ENCODE assay signal across 1 cellular context in the genomic region with DNA sequence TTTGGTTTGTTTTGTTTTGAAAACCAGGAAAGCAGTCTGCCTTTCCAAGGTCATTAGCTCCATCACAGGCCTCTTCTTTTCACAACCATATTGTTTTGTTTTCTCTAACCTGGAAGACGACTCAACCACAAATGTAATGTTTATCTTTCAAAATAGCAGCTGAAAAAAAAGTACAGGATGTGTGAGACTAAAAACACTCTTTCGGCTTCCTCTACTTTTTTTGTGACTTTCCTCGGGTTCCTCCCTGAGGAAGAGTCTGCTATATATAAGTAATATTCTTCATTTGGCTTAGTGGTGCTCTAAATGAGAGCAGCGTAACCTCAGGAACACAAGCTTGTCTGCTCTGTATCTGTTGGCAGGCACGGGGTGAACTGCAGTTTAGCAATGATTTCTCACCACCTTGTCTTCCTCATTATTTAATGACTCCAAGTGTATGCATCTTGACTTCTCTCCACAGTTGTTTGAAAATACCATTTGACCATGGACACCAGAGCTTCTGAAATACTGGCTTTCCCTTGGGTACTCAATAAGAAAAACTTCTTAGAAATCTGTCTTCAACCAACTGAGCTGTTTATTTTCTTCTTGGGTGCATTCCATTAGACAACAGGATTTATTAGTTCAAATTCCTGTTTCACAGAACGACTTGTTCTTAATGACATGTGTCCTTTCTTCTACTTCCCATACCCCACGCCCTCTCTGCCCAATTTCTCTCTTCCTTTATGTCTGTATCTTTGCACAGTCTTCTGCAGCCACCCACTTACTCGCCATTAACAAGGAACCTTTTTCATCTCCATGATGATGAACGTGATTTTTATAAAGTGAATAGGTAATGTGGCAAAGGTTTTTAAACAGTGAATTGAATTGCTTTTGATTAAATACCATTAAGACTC.
TF ChIP-seq lines count a peak whose summit lies in the region.

No MANE protein-coding gene starts in this region.

TF ChIP-seq in SK-N-SH treated with all-trans-retinoic acid at 6 μM for 48 hours, 23 proteins besides CTCF, POLR2A, EP300 and RAD21 (continued from another document):
- TF ChIP-seq, protein P1, sequence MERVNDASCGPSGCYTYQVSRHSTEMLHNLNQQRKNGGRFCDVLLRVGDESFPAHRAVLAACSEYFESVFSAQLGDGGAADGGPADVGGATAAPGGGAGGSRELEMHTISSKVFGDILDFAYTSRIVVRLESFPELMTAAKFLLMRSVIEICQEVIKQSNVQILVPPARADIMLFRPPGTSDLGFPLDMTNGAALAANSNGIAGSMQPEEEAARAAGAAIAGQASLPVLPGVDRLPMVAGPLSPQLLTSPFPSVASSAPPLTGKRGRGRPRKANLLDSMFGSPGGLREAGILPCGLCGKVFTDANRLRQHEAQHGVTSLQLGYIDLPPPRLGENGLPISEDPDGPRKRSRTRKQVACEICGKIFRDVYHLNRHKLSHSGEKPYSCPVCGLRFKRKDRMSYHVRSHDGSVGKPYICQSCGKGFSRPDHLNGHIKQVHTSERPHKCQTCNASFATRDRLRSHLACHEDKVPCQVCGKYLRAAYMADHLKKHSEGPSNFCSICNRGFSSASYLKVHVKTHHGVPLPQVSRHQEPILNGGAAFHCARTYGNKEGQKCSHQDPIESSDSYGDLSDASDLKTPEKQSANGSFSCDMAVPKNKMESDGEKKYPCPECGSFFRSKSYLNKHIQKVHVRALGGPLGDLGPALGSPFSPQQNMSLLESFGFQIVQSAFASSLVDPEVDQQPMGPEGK (CRISPR knock-in tag; IDR thresholded peaks at IDR 0.05; ENCODE audit: borderline replicate concordance): no peak
- TF ChIP-seq BACH2 (CRISPR knock-in tag; IDR thresholded peaks at IDR 0.05; ENCODE audit: borderline replicate concordance): no peak
- TF ChIP-seq ESRRG (CRISPR knock-in tag; IDR thresholded peaks at IDR 0.05): no peak
- no peak for TF ChIP-seq CSDC2 (CRISPR knock-in tag; IDR thresholded peaks at IDR 0.05)
